15 cellular contexts compared by ENCODE assay signal in the genomic region with DNA sequence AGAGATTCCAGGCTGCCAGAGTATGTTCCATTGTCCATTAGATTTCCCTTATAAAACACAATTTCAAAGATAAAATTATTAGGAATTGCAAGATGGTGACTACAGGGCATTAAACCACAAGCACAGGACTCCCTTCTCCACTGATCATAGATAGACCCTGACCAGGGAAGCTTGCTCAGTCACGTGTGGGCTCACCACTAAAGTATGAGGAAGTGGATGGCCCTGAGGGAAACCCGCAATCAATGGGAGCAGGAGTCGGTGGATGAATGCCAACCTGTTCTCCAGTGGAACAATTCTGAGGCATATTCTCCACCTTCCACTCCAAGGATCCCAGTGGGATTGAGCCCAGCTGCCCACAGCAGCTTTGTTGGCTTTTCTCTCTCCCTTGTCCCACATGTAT.
DNase-seq lines count a peak whose midpoint lies in the region; ATAC-seq, FAIRE-seq and TF ChIP-seq lines count a peak whose summit lies in the region.
"Had no signal": no experiment of that assay in that cellular context is flagged by ENCODE, and none has a peak within 500 bp of the region (broad histone marks: within the 10 kb centered on the region; RNA-seq: fewer than 3 reads in every experiment).

No MANE protein-coding gene starts in this region.

- FAIRE-seq in H54 (lab: Jason Lieb, UNC): no peak
- FAIRE-seq: kidney had no signal

- no peaks in the 10 kb centered on the region for H3K4me1 ChIP-seq in RWPE2 (ENCODE audit: insufficient read depth, poor library complexity, severe bottlenecking)
- H3K4me1 ChIP-seq in foreskin keratinocyte: no peaks in the 10 kb centered on the region

- in situ Hi-C loops in ACHN (cut with HindIII; ENCODE audit: low pct_ligation_motif_present, low pct_unique_long_range_greater_than_20kb, low sequenced_read_pairs): no loop called here

- peak; percentile 39 for DNase-seq in ACHN
- DNase-seq in HPDE6-E6E7 (ENCODE audit: extremely low spot score): peak; percentile 4
- no peak for DNase-seq in RWPE2 (ENCODE audit: low spot score)
- peak; percentile 27 to 51 for DNase-seq in foreskin keratinocyte
- no peak for DNase-seq in mesothelial cell of epicardium (ENCODE audit: low spot score in 2 of 2, unreplicated experiment in 2 of 2)
- DNase-seq in left lobe of liver (ENCODE audit: low spot score): no peak
- DNase-seq in H54 (ENCODE audit: insufficient read length, low spot score): no peak
- DNase-seq: activated CD4-positive, alpha-beta T cell treated with anti-CD3 and anti-CD28 coated beads for 48 hours; activated naive CD8-positive, alpha-beta T cell treated with anti-CD3 and anti-CD28 coated beads, Interleukin-2, amount 10 ng/mL, durations not matched to agents 7 days and 5 days; activated T-cell treated with anti-CD3 and anti-CD28 coated beads for 4 hours; cerebellar nuclear complex; kidney; NCI-H446 treated with DMSO at 0.1 percent for 48 hours; T-helper 17 cell had no signal

- H3K36me3 Mint-ChIP-seq in mesothelial cell of epicardium: no peaks in the 10 kb centered on the region
- H3K36me3 Mint-ChIP-seq: activated naive CD8-positive, alpha-beta T cell treated with anti-CD3 and anti-CD28 coated beads, Interleukin-2, amount 10 ng/mL, durations not matched to agents 7 days and 5 days had no signal

- no peaks in the 10 kb centered on the region for H3K9me3 ChIP-seq in RWPE2 (ENCODE audit: severe bottlenecking)

- no peaks in the 10 kb centered on the region for H3K36me3 ChIP-seq in RWPE2 (ENCODE audit: low read depth)

- peaks cover 9% of the 10 kb centered on the region for H3K4me1 Mint-ChIP-seq in mesothelial cell of epicardium

- H3K4me3 Mint-ChIP-seq in mesothelial cell of epicardium: no peak overlapping the region
- H3K4me3 Mint-ChIP-seq: activated naive CD8-positive, alpha-beta T cell treated with anti-CD3 and anti-CD28 coated beads, Interleukin-2, amount 10 ng/mL, durations not matched to agents 7 days and 5 days; T-helper 17 cell had no signal

- TF ChIP-seq CTCF in RWPE2 (IDR thresholded peaks at IDR 0.05; ENCODE audit: poor library complexity, severe bottlenecking) (no peak), foreskin keratinocyte (conservative IDR thresholded peaks at IDR 0.05) (no peak), mesothelial cell of epicardium (IDR thresholded peaks at IDR 0.05; ENCODE audit: unreplicated experiment) (no peak)

- no peak for TF ChIP-seq POLR2A in H54 (IDR thresholded peaks at IDR 0.05; ENCODE audit: low read depth, low read length)

- peak; percentile 67; the same call in 1 of the 3 replicates for ATAC-seq in RWPE2 (ENCODE audit: low read depth)
- ATAC-seq in foreskin keratinocyte: peak; percentile 85
- ATAC-seq in left lobe of liver: no peak
- no peak for ATAC-seq in GM18867 (IDR thresholded peaks at IDR 0.05; ENCODE audit: unreplicated experiment)
- ATAC-seq: T-helper 17 cell had no signal

- H3K27me3 Mint-ChIP-seq in mesothelial cell of epicardium (ENCODE audit: low read depth): no peaks in the 10 kb centered on the region
- H3K27me3 Mint-ChIP-seq: activated naive CD8-positive, alpha-beta T cell treated with anti-CD3 and anti-CD28 coated beads, Interleukin-2, amount 10 ng/mL, durations not matched to agents 7 days and 5 days; T-helper 17 cell had no signal

- H3K9me3 Mint-ChIP-seq in mesothelial cell of epicardium: peaks cover 35% of the 10 kb centered on the region
- H3K9me3 Mint-ChIP-seq: activated naive CD8-positive, alpha-beta T cell treated with anti-CD3 and anti-CD28 coated beads, Interleukin-2, amount 10 ng/mL, durations not matched to agents 7 days and 5 days had no signal

- H3K27me3 ChIP-seq in RWPE2 (ENCODE audit: insufficient read depth, poor library complexity, severe bottlenecking) (no peaks in the 10 kb centered on the region), foreskin keratinocyte (no peaks in the 10 kb centered on the region)

- H3K27ac Mint-ChIP-seq in mesothelial cell of epicardium: no peak overlapping the region
- H3K27ac Mint-ChIP-seq: activated naive CD8-positive, alpha-beta T cell treated with anti-CD3 and anti-CD28 coated beads, Interleukin-2, amount 10 ng/mL, durations not matched to agents 7 days and 5 days; T-helper 17 cell had no signal

- no peak overlapping the region for H3K4me3 ChIP-seq in RWPE2 (ENCODE audit: severe bottlenecking)

- H3K27ac ChIP-seq in RWPE2 (ENCODE audit: poor library complexity, severe bottlenecking) (no peak overlapping the region), foreskin keratinocyte (no peak overlapping the region)

Comparison
In these comparisons a context has a peak if more than half of its experiments do, and no peak if none do; other contexts are left out.
1. DNase-seq: peak in ACHN (single experiment), HPDE6-E6E7 (single experiment) and foreskin keratinocyte (2 of 2); none in RWPE2 (single experiment), mesothelial cell of epicardium (0 of 2), left lobe of liver (single experiment) and H54 (single experiment).
2. ATAC-seq: peak in RWPE2 (single experiment) and foreskin keratinocyte (single experiment); none in left lobe of liver (single experiment) and GM18867 (single experiment).